1 cellular context compared by ENCODE assay signal in the genomic region with DNA sequence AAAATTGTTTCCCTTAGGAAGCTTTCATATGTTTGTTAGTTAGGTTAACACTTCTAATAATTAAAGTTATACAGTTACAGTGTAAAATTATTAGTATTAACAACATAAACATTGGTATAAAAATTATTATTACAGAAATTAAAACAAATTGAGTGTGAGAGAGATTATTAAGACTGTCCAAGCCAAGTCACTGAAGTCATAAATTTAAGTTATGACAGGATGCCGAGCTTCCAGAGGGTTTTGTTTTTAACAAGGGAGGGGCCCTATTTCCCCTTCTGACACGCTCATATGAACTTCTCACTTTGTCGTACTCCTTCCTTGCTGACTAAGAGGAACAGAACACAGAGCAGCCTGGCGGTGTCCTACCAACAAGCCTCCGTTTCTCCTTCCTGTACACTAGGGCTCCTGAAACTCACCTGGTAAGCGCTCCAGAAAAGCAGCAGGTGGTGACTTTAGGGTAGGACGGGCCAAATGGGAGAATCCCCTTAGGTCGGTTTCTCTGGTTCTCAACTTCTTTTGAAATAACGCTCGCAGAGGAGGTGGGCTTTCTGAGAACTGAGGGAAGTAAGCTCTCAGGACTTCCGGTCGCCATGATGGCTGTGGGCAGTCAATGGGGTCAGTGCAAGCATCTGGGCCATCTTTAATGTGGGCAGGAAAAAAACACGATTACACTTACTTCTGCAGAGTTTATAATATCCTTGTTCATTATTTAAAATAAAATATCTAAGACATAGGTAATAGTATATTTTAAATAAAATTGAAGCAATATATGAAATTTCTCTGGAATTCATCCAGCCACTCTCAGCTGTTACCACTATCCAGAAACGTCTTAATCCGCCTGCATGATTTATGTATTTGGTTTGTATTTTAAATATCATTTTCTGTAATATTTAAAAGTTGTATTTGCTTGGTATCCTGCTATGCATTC.
TF ChIP-seq lines count a peak whose summit lies in the region.

TSS of gene CARD8 (minus strand) at position 537 of the 928 bp plus-strand sequence. CDS start 14,892 bp downstream, outside the sequence.

TF ChIP-seq in K562, 482 proteins besides CTCF, POLR2A, EP300 and RAD21 (continued from another document and continues in another):
- TF ChIP-seq, protein P1, sequence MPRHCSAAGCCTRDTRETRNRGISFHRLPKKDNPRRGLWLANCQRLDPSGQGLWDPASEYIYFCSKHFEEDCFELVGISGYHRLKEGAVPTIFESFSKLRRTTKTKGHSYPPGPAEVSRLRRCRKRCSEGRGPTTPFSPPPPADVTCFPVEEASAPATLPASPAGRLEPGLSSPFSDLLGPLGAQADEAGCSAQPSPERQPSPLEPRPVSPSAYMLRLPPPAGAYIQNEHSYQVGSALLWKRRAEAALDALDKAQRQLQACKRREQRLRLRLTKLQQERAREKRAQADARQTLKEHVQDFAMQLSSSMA (CRISPR knock-in tag; IDR thresholded peaks at IDR 0.05) = no peak
- peak; percentile 92 for TF ChIP-seq ZNF316 (IDR thresholded peaks at IDR 0.05)
- TF ChIP-seq CCAR2 (IDR thresholded peaks at IDR 0.05; ENCODE audit: low read depth, low read length) = no peak
- no peak for TF ChIP-seq KLF1 (tag; IDR thresholded peaks at IDR 0.05)
- TF ChIP-seq ZNF217 (CRISPR knock-in tag; IDR thresholded peaks at IDR 0.05) = no peak
- peak; percentile 47; the same call in 1 of the 2 replicates for TF ChIP-seq NFIC (IDR thresholded peaks at IDR 0.05)
- no peak for TF ChIP-seq MCM5 (IDR thresholded peaks at IDR 0.05; ENCODE audit: low read depth)
- TF ChIP-seq RBBP5 (IDR thresholded peaks at IDR 0.05; ENCODE audit: borderline replicate concordance, insufficient read depth, low read length, poor library complexity, severe bottlenecking) = peak; percentile 27
- no peak for TF ChIP-seq CEBPG (CRISPR knock-in tag; IDR thresholded peaks at IDR 0.05)
- TF ChIP-seq CEBPG (tag; conservative IDR thresholded peaks at IDR 0.05 in 1 of 2, IDR thresholded peaks at IDR 0.05 in 1 of 2) = no peak
- no peak for TF ChIP-seq SREBF2 (CRISPR knock-in tag; IDR thresholded peaks at IDR 0.05)
- peak; percentile 62 for TF ChIP-seq ATF3 (IDR thresholded peaks at IDR 0.05)
- peak; percentile 65; the same call in 1 of the 2 replicates for TF ChIP-seq ATF3 (CRISPR knock-in tag; conservative IDR thresholded peaks at IDR 0.05)
- TF ChIP-seq CAMTA2 (CRISPR knock-in tag; conservative IDR thresholded peaks at IDR 0.05) = no peak
- no peak for TF ChIP-seq GTF2A2 (tag; IDR thresholded peaks at IDR 0.05)
- no peak for TF ChIP-seq ZNF23 (CRISPR knock-in tag; IDR thresholded peaks at IDR 0.05)
- TF ChIP-seq ZFX (CRISPR knock-in tag; IDR thresholded peaks at IDR 0.05) = no peak; the same call in none of the 2 replicates
- no peak for TF ChIP-seq CBX8 (IDR thresholded peaks at IDR 0.05; ENCODE audit: borderline replicate concordance, extremely low read depth, low read depth, low read length, poor library complexity, severe bottlenecking)
- TF ChIP-seq KLF10 (CRISPR knock-in tag; IDR thresholded peaks at IDR 0.05) = no peak
- TF ChIP-seq MIER1 (IDR thresholded peaks at IDR 0.05; ENCODE audit: low read depth) = peak; percentile 63; the same call in 1 of the 2 replicates
- TF ChIP-seq TRIM24 (IDR thresholded peaks at IDR 0.05) = peak in 1 of 2 experiments; percentile 98; a peak in 2 of 4 replicates
- peak; percentile 73 for TF ChIP-seq SPI1 (IDR thresholded peaks at IDR 0.05; ENCODE audit: borderline replicate concordance, low read depth, low read length)
- TF ChIP-seq PRPF4 (IDR thresholded peaks at IDR 0.05; ENCODE audit: insufficient read depth, low read depth, low read length, poor library complexity, severe bottlenecking) = no peak
- TF ChIP-seq MYC (IDR thresholded peaks at IDR 0.05; ENCODE audit: low read depth, low read length) = peak; percentile 36; the same call in 1 of the 2 replicates
- no peak for TF ChIP-seq MYC (CRISPR knock-in tag; IDR thresholded peaks at IDR 0.05; ENCODE audit: borderline replicate concordance, low read depth)
- TF ChIP-seq, protein P2, sequence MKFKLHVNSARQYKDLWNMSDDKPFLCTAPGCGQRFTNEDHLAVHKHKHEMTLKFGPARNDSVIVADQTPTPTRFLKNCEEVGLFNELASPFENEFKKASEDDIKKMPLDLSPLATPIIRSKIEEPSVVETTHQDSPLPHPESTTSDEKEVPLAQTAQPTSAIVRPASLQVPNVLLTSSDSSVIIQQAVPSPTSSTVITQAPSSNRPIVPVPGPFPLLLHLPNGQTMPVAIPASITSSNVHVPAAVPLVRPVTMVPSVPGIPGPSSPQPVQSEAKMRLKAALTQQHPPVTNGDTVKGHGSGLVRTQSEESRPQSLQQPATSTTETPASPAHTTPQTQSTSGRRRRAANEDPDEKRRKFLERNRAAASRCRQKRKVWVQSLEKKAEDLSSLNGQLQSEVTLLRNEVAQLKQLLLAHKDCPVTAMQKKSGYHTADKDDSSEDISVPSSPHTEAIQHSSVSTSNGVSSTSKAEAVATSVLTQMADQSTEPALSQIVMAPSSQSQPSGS (CRISPR knock-in tag; IDR thresholded peaks at IDR 0.05) = no peak
- TF ChIP-seq, protein P3, sequence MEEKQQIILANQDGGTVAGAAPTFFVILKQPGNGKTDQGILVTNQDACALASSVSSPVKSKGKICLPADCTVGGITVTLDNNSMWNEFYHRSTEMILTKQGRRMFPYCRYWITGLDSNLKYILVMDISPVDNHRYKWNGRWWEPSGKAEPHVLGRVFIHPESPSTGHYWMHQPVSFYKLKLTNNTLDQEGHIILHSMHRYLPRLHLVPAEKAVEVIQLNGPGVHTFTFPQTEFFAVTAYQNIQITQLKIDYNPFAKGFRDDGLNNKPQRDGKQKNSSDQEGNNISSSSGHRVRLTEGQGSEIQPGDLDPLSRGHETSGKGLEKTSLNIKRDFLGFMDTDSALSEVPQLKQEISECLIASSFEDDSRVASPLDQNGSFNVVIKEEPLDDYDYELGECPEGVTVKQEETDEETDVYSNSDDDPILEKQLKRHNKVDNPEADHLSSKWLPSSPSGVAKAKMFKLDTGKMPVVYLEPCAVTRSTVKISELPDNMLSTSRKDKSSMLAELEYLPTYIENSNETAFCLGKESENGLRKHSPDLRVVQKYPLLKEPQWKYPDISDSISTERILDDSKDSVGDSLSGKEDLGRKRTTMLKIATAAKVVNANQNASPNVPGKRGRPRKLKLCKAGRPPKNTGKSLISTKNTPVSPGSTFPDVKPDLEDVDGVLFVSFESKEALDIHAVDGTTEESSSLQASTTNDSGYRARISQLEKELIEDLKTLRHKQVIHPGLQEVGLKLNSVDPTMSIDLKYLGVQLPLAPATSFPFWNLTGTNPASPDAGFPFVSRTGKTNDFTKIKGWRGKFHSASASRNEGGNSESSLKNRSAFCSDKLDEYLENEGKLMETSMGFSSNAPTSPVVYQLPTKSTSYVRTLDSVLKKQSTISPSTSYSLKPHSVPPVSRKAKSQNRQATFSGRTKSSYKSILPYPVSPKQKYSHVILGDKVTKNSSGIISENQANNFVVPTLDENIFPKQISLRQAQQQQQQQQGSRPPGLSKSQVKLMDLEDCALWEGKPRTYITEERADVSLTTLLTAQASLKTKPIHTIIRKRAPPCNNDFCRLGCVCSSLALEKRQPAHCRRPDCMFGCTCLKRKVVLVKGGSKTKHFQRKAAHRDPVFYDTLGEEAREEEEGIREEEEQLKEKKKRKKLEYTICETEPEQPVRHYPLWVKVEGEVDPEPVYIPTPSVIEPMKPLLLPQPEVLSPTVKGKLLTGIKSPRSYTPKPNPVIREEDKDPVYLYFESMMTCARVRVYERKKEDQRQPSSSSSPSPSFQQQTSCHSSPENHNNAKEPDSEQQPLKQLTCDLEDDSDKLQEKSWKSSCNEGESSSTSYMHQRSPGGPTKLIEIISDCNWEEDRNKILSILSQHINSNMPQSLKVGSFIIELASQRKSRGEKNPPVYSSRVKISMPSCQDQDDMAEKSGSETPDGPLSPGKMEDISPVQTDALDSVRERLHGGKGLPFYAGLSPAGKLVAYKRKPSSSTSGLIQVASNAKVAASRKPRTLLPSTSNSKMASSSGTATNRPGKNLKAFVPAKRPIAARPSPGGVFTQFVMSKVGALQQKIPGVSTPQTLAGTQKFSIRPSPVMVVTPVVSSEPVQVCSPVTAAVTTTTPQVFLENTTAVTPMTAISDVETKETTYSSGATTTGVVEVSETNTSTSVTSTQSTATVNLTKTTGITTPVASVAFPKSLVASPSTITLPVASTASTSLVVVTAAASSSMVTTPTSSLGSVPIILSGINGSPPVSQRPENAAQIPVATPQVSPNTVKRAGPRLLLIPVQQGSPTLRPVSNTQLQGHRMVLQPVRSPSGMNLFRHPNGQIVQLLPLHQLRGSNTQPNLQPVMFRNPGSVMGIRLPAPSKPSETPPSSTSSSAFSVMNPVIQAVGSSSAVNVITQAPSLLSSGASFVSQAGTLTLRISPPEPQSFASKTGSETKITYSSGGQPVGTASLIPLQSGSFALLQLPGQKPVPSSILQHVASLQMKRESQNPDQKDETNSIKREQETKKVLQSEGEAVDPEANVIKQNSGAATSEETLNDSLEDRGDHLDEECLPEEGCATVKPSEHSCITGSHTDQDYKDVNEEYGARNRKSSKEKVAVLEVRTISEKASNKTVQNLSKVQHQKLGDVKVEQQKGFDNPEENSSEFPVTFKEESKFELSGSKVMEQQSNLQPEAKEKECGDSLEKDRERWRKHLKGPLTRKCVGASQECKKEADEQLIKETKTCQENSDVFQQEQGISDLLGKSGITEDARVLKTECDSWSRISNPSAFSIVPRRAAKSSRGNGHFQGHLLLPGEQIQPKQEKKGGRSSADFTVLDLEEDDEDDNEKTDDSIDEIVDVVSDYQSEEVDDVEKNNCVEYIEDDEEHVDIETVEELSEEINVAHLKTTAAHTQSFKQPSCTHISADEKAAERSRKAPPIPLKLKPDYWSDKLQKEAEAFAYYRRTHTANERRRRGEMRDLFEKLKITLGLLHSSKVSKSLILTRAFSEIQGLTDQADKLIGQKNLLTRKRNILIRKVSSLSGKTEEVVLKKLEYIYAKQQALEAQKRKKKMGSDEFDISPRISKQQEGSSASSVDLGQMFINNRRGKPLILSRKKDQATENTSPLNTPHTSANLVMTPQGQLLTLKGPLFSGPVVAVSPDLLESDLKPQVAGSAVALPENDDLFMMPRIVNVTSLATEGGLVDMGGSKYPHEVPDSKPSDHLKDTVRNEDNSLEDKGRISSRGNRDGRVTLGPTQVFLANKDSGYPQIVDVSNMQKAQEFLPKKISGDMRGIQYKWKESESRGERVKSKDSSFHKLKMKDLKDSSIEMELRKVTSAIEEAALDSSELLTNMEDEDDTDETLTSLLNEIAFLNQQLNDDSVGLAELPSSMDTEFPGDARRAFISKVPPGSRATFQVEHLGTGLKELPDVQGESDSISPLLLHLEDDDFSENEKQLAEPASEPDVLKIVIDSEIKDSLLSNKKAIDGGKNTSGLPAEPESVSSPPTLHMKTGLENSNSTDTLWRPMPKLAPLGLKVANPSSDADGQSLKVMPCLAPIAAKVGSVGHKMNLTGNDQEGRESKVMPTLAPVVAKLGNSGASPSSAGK (IDR thresholded peaks at IDR 0.05) = no peak; the same call in 1 of the 2 replicates
- TF ChIP-seq CHAMP1 (IDR thresholded peaks at IDR 0.05) = 0 out of 2 replicates have a peak, but pooled peaks have one; percentile 40
- no peak for TF ChIP-seq ZNF140 (CRISPR knock-in tag; IDR thresholded peaks at IDR 0.05)
- TF ChIP-seq NFXL1 (CRISPR knock-in tag; IDR thresholded peaks at IDR 0.05) = no peak
- TF ChIP-seq MCM7 (IDR thresholded peaks at IDR 0.05) = no peak
- no peak for TF ChIP-seq ZNF518B (CRISPR knock-in tag; IDR thresholded peaks at IDR 0.05)
- peak; percentile 79 for TF ChIP-seq ZNF384 (IDR thresholded peaks at IDR 0.05; ENCODE audit: low read depth, low read length)
- peak; percentile 57; the same call in 1 of the 2 replicates for TF ChIP-seq ZBTB17 (CRISPR knock-in tag; IDR thresholded peaks at IDR 0.05)
- TF ChIP-seq SAFB2 (IDR thresholded peaks at IDR 0.05; ENCODE audit: borderline replicate concordance, low read depth, low read length, severe bottlenecking) = no peak
